In genomic region chr1:153733970-153734369, GRCh38 we compare ENCODE assay signal across 14 cellular contexts. TPM values are rescaled to one million over a fixed set of nuclear protein-coding genes. Genes with fewer than 3 reads are reported as not detected.
DNase-seq lines count a peak whose midpoint lies in the region; ATAC-seq and TF ChIP-seq lines count a peak whose summit lies in the region.
"Had no signal": no experiment of that assay in that cellular context is flagged by ENCODE, and none has a peak within 500 bp of the region (broad histone marks: within the 10 kb centered on the region; RNA-seq: fewer than 3 reads in every experiment).

No MANE protein-coding gene starts in this region.

- H3K4me1 ChIP-seq in iPS-20b (ENCODE audit: insufficient read depth, low read length), result peaks cover 17% of the 10 kb centered on the region
- H3K4me1 ChIP-seq in stomach, result peaks cover 13 to 66% (median 33%) of the 10 kb centered on the region in 4 donors

- no peak for TF ChIP-seq CTCF in stomach (IDR thresholded peaks at IDR 0.05)

- H3K27me3 ChIP-seq in iPS-20b (ENCODE audit: insufficient read depth, low read length) (no peaks in the 10 kb centered on the region), stomach (no peaks in the 10 kb centered on the region)
- H3K27me3 ChIP-seq: uterus had no signal

- peak overlapping the region; percentile 46; the same call in 1 of the 2 replicates for H3K9ac ChIP-seq in iPS-20b (ENCODE audit: low read depth, low read length)

- WGBS in stomach, 5 donors, result 28 to 59% (median 42%) methylated on average over 1 of the region's 1 CpG

- peaks cover 48% of the 10 kb centered on the region for H3K36me3 ChIP-seq in iPS-20b (ENCODE audit: insufficient read depth, low read depth, low read length)
- peaks cover 0 to 19% (median 7%) of the 10 kb centered on the region in 4 donors for H3K36me3 ChIP-seq in stomach
- H3K36me3 ChIP-seq: uterus had no signal

- H3K4me3 ChIP-seq in iPS-20b (ENCODE audit: low read length) (no peak overlapping the region), stomach (no peak overlapping the region)
- H3K4me3 ChIP-seq: uterus had no signal

- no peaks in the 10 kb centered on the region for H3K9me3 ChIP-seq in iPS-20b (ENCODE audit: insufficient read depth, low read depth, low read length)
- H3K9me3 ChIP-seq in stomach, result no peaks in the 10 kb centered on the region
- H3K9me3 ChIP-seq: uterus had no signal

- TF ChIP-seq POLR2A in stomach (IDR thresholded peaks at IDR 0.05), result no peak

- TF ChIP-seq EP300 in stomach (IDR thresholded peaks at IDR 0.05), result no peak

- intact Hi-C loops in stomach (cut with DNase I; ENCODE audit: low total_unique reads), result no loop called here

- ATAC-seq in HG03108 (IDR thresholded peaks at IDR 0.05; ENCODE audit: unreplicated experiment), result no peak

- H3K27ac ChIP-seq in iPS-20b (ENCODE audit: low read length) (no peak overlapping the region), stomach (peak overlapping the region in 3 of 5 donors; percentile 34 to 57 (median 50))
- H3K27ac ChIP-seq: uterus had no signal

- DNase-seq in NCI-H2196 (lab: John Stamatoyannopoulos, UW; ENCODE audit: unreplicated experiment) (peak; percentile 42), NCI-H2196 treated with DMSO at 0.1 percent for 48 hours (lab: John Stamatoyannopoulos, UW; ENCODE audit: unreplicated experiment) (no peak), NCI-H510A (lab: John Stamatoyannopoulos, UW) (peak; percentile 5), stomach (no peak), nucleus accumbens (lab: John Stamatoyannopoulos, UW) (no peak)
- DNase-seq in stimulated activated CD4-positive, alpha-beta T cell treated with anti-CD3 and anti-CD28 coated beads, Interleukin-12 subunit alpha, Interleukin-12 subunit beta, amount 100 ng/mL, for 4 hours, result no peak
- DNase-seq: amygdala, dermis blood vessel endothelial cell, islet precursor cell, naive B cell, NCI-H446 treated with DMSO at 0.1 percent for 48 hours, uterus had no signal

RNA-seq across cellular contexts. Expression of gene INTS3, which starts 6.1 kb away (rescaled TPM):
- total RNA-seq in stomach, result 10 to 100 TPM; 28.1 to 48.2 (median 39.4) TPM
- 10 to 100 TPM; 11.0 to 39.2 (median 19.1) TPM for polyA plus RNA-seq in stomach

RNA-seq across cellular contexts. Expression of gene SLC27A3, which starts 41.2 kb away (rescaled TPM):
- total RNA-seq in stomach, result 10 to 100 TPM; 14.9 to 89.9 (median 62.2) TPM
- 10 to 100 TPM; 17.4 to 86.8 (median 44.1) TPM for polyA plus RNA-seq in stomach

RNA-seq across cellular contexts. Expression of gene NPR1, which starts 55.5 kb away (rescaled TPM):
- 10 to 100 TPM in 2 of 5 donors, 1 to 10 TPM in 3; 5.4 to 39.7 (median 6.6) TPM for total RNA-seq in stomach
- polyA plus RNA-seq in stomach, result 1 to 10 TPM; 1.4 to 5.7 (median 2.4) TPM

Comparison
In these comparisons a context has a peak if more than half of its experiments do, and no peak if none do; other contexts are left out.
1. DNase-seq: peak in NCI-H2196 (single experiment) and NCI-H510A (single experiment); none in NCI-H2196 treated with DMSO at 0.1 percent for 48 hours (single experiment), stomach (single experiment), nucleus accumbens (0 of 56) and stimulated activated CD4-positive, alpha-beta T cell treated with anti-CD3 and anti-CD28 coated beads, Interleukin-12 subunit alpha, Interleukin-12 subunit beta, amount 100 ng/mL, for 4 hours (single experiment).